Comparison of ENCODE assay signal across 1 cellular context in the genomic region with DNA sequence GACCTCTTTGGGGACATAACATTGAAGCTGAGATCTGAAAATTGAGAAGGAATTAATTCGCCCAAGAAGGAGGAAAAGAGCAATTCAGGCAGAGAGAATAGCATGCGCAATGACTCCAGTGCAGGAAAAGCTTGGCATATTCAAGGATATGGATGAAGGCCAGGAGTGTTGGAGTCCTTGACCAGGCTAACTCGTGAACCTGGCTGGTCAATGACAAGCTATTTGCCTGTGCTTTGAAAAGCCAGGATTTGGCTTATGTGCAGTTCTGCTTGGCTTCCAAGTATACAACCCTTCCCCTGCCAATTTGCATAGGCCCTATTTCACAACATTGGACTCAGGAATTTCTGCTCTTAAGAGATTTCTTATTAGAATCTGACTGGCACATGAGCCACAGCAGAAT.
TF ChIP-seq lines count a peak whose summit lies in the region.

No MANE protein-coding gene starts in this region.

TF ChIP-seq in liver, 16 proteins besides CTCF, POLR2A, EP300 and RAD21:
- TF ChIP-seq, protein P1, sequence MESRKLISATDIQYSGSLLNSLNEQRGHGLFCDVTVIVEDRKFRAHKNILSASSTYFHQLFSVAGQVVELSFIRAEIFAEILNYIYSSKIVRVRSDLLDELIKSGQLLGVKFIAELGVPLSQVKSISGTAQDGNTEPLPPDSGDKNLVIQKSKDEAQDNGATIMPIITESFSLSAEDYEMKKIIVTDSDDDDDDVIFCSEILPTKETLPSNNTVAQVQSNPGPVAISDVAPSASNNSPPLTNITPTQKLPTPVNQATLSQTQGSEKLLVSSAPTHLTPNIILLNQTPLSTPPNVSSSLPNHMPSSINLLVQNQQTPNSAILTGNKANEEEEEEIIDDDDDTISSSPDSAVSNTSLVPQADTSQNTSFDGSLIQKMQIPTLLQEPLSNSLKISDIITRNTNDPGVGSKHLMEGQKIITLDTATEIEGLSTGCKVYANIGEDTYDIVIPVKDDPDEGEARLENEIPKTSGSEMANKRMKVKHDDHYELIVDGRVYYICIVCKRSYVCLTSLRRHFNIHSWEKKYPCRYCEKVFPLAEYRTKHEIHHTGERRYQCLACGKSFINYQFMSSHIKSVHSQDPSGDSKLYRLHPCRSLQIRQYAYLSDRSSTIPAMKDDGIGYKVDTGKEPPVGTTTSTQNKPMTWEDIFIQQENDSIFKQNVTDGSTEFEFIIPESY (IDR thresholded peaks at IDR 0.05): peak; percentile 16
- TF ChIP-seq RXRA (IDR thresholded peaks at IDR 0.05) (peak in 1 of 2 donors; percentile 69), FOXA2 (IDR thresholded peaks at IDR 0.05) (peak; percentile 15), HNF4G (IDR thresholded peaks at IDR 0.05) (no peak), HNF4A (conservative IDR thresholded peaks at IDR 0.05) (peak; percentile 46 to 76), FOXA1 (IDR thresholded peaks at IDR 0.05) (peak; percentile 30), YY1 (IDR thresholded peaks at IDR 0.05) (peak; percentile 36)
- TF ChIP-seq, protein P2, sequence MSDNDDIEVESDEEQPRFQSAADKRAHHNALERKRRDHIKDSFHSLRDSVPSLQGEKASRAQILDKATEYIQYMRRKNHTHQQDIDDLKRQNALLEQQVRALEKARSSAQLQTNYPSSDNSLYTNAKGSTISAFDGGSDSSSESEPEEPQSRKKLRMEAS (IDR thresholded peaks at IDR 0.05): peak; percentile 56
- TF ChIP-seq, protein P3, sequence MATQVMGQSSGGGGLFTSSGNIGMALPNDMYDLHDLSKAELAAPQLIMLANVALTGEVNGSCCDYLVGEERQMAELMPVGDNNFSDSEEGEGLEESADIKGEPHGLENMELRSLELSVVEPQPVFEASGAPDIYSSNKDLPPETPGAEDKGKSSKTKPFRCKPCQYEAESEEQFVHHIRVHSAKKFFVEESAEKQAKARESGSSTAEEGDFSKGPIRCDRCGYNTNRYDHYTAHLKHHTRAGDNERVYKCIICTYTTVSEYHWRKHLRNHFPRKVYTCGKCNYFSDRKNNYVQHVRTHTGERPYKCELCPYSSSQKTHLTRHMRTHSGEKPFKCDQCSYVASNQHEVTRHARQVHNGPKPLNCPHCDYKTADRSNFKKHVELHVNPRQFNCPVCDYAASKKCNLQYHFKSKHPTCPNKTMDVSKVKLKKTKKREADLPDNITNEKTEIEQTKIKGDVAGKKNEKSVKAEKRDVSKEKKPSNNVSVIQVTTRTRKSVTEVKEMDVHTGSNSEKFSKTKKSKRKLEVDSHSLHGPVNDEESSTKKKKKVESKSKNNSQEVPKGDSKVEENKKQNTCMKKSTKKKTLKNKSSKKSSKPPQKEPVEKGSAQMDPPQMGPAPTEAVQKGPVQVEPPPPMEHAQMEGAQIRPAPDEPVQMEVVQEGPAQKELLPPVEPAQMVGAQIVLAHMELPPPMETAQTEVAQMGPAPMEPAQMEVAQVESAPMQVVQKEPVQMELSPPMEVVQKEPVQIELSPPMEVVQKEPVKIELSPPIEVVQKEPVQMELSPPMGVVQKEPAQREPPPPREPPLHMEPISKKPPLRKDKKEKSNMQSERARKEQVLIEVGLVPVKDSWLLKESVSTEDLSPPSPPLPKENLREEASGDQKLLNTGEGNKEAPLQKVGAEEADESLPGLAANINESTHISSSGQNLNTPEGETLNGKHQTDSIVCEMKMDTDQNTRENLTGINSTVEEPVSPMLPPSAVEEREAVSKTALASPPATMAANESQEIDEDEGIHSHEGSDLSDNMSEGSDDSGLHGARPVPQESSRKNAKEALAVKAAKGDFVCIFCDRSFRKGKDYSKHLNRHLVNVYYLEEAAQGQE (IDR thresholded peaks at IDR 0.05): peak; percentile 23
- TF ChIP-seq, protein P4, sequence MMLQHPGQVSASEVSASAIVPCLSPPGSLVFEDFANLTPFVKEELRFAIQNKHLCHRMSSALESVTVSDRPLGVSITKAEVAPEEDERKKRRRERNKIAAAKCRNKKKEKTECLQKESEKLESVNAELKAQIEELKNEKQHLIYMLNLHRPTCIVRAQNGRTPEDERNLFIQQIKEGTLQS (IDR thresholded peaks at IDR 0.05): no peak
TF ChIP-seq in liver: peak in this region for 8.
